1 cellular context compared by ENCODE assay signal in the genomic region with DNA sequence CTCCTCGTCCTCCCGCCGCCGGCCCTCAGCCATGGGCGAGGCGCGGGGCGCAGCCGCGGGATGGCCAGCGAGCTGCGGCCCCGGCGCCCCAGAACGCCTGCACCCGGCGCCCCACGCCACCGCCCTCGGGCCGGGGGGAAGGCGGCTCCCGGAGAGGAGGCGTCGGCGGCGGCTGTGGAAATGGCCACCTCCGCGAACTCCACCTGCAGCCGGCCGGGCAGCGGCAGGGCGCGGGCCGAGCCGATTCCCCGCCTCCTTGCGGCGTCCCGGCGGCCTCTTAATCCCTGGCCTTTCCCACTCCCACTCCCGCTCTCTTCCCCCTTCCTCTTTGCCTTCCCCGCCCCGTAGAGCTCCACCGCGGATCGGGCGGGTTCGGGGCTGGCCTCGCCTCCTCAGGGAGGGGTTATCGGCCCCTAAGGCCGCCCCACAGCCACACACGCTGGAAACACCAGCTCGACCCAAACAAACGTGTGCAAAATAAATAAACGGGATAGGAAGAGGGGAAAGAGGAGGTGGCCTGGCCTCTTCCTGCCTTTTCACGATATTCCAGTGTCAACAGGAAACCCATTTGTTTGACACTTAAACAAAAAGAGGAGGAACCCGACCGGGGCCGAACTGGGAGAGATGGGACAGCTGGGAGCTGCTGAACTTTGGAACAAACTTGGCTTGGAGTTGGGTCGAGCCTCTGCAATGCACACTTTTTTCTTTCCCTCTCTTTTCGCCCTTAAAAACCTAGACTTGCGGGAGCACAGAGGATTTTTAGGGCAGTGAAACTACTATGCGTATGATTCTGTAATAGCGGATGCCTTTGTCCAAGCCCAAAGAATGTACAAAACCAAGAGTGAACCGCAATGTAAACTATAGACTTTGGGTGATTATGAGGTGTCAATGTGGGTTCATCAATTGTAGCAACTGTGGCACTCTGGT.
A peak's percentile ranks its signal among the peaks of the same experiment; 100 is the strongest.
TF ChIP-seq lines count a peak whose summit lies in the region.

A gene with protein sequence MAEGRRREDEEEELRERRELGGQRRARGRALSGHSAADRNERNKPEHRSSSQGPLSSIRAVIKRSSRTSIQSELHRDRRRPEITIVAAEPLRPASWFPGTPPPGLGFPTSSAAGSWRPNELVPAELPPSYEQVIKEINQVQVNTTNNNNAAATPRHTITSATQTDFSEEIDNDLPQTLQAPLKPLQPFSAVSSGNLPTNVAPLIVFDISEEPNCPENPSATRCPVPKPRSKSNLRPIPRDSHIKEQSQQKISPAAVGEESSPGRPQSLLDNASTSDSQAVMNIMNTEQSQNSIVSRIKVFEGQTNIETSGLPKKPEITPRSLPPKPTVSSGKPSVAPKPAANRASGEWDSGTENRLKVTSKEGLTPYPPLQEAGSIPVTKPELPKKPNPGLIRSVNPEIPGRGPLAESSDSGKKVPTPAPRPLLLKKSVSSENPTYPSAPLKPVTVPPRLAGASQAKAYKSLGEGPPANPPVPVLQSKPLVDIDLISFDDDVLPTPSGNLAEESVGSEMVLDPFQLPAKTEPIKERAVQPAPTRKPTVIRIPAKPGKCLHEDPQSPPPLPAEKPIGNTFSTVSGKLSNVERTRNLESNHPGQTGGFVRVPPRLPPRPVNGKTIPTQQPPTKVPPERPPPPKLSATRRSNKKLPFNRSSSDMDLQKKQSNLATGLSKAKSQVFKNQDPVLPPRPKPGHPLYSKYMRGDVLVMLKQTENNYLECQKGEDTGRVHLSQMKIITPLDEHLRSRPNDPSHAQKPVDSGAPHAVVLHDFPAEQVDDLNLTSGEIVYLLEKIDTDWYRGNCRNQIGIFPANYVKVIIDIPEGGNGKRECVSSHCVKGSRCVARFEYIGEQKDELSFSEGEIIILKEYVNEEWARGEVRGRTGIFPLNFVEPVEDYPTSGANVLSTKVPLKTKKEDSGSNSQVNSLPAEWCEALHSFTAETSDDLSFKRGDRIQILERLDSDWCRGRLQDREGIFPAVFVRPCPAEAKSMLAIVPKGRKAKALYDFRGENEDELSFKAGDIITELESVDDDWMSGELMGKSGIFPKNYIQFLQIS (minus strand): TSS at position 286 of the 927 bp plus-strand sequence. CDS start 253 bp downstream, at position 33.

TF ChIP-seq in HepG2, 621 proteins besides CTCF, POLR2A, EP300 and RAD21 (continued from another document and continues in another):
- TF ChIP-seq, protein P1, sequence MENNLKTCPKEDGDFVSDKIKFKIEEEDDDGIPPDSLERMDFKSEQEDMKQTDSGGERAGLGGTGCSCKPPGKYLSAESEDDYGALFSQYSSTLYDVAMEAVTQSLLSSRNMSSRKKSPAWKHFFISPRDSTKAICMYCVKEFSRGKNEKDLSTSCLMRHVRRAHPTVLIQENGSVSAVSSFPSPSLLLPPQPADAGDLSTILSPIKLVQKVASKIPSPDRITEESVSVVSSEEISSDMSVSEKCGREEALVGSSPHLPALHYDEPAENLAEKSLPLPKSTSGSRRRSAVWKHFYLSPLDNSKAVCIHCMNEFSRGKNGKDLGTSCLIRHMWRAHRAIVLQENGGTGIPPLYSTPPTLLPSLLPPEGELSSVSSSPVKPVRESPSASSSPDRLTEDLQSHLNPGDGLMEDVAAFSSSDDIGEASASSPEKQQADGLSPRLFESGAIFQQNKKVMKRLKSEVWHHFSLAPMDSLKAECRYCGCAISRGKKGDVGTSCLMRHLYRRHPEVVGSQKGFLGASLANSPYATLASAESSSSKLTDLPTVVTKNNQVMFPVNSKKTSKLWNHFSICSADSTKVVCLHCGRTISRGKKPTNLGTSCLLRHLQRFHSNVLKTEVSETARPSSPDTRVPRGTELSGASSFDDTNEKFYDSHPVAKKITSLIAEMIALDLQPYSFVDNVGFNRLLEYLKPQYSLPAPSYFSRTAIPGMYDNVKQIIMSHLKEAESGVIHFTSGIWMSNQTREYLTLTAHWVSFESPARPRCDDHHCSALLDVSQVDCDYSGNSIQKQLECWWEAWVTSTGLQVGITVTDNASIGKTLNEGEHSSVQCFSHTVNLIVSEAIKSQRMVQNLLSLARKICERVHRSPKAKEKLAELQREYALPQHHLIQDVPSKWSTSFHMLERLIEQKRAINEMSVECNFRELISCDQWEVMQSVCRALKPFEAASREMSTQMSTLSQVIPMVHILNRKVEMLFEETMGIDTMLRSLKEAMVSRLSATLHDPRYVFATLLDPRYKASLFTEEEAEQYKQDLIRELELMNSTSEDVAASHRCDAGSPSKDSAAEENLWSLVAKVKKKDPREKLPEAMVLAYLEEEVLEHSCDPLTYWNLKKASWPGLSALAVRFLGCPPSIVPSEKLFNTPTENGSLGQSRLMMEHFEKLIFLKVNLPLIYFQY (CRISPR knock-in tag; IDR thresholded peaks at IDR 0.05; ENCODE audit: borderline replicate concordance) = peak; percentile 97
- TF ChIP-seq, protein P2, sequence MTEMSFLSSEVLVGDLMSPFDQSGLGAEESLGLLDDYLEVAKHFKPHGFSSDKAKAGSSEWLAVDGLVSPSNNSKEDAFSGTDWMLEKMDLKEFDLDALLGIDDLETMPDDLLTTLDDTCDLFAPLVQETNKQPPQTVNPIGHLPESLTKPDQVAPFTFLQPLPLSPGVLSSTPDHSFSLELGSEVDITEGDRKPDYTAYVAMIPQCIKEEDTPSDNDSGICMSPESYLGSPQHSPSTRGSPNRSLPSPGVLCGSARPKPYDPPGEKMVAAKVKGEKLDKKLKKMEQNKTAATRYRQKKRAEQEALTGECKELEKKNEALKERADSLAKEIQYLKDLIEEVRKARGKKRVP (CRISPR knock-in tag; IDR thresholded peaks at IDR 0.05) = peak in 1 of 2 experiments; percentile 30; a peak in 1 of 4 replicates
- TF ChIP-seq DMAP1 (CRISPR knock-in tag; IDR thresholded peaks at IDR 0.05) = peak; percentile 73
- TF ChIP-seq ZNF367 (CRISPR knock-in tag; IDR thresholded peaks at IDR 0.05; ENCODE audit: borderline replicate concordance) = no peak
- no peak for TF ChIP-seq NONO (IDR thresholded peaks at IDR 0.05)
- TF ChIP-seq NONO (CRISPR knock-in tag; conservative IDR thresholded peaks at IDR 0.05) = peak; percentile 93
- no peak; the same call in 1 of the 2 replicates for TF ChIP-seq NFKB2 (CRISPR knock-in tag; IDR thresholded peaks at IDR 0.05; ENCODE audit: borderline replicate concordance)
- TF ChIP-seq, protein P3, sequence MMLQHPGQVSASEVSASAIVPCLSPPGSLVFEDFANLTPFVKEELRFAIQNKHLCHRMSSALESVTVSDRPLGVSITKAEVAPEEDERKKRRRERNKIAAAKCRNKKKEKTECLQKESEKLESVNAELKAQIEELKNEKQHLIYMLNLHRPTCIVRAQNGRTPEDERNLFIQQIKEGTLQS (CRISPR knock-in tag; IDR thresholded peaks at IDR 0.05) = peak; percentile 43; the same call in 1 of the 2 replicates
- TF ChIP-seq TEAD2 (CRISPR knock-in tag; IDR thresholded peaks at IDR 0.05) = no peak
- TF ChIP-seq ZNF451 (CRISPR knock-in tag; IDR thresholded peaks at IDR 0.05) = peak; percentile 83
- 0 out of 2 replicates have a peak, but pooled peaks have one; percentile 91 for TF ChIP-seq ZNF703 (CRISPR knock-in tag; IDR thresholded peaks at IDR 0.05; ENCODE audit: borderline replicate concordance)
- TF ChIP-seq ZNF205 (CRISPR knock-in tag; IDR thresholded peaks at IDR 0.05) = no peak
- no peak for TF ChIP-seq MATR3 (CRISPR knock-in tag; IDR thresholded peaks at IDR 0.05)
- TF ChIP-seq, protein P4, sequence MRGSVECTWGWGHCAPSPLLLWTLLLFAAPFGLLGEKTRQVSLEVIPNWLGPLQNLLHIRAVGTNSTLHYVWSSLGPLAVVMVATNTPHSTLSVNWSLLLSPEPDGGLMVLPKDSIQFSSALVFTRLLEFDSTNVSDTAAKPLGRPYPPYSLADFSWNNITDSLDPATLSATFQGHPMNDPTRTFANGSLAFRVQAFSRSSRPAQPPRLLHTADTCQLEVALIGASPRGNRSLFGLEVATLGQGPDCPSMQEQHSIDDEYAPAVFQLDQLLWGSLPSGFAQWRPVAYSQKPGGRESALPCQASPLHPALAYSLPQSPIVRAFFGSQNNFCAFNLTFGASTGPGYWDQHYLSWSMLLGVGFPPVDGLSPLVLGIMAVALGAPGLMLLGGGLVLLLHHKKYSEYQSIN (CRISPR knock-in tag; IDR thresholded peaks at IDR 0.05; ENCODE audit: borderline replicate concordance) = no peak
- no peak for TF ChIP-seq ZNF616 (CRISPR knock-in tag; IDR thresholded peaks at IDR 0.05; ENCODE audit: low read depth)
- peak; percentile 77; the same call in 1 of the 2 replicates for TF ChIP-seq ZMYM3 (CRISPR knock-in tag; IDR thresholded peaks at IDR 0.05)
- TF ChIP-seq, protein P5, sequence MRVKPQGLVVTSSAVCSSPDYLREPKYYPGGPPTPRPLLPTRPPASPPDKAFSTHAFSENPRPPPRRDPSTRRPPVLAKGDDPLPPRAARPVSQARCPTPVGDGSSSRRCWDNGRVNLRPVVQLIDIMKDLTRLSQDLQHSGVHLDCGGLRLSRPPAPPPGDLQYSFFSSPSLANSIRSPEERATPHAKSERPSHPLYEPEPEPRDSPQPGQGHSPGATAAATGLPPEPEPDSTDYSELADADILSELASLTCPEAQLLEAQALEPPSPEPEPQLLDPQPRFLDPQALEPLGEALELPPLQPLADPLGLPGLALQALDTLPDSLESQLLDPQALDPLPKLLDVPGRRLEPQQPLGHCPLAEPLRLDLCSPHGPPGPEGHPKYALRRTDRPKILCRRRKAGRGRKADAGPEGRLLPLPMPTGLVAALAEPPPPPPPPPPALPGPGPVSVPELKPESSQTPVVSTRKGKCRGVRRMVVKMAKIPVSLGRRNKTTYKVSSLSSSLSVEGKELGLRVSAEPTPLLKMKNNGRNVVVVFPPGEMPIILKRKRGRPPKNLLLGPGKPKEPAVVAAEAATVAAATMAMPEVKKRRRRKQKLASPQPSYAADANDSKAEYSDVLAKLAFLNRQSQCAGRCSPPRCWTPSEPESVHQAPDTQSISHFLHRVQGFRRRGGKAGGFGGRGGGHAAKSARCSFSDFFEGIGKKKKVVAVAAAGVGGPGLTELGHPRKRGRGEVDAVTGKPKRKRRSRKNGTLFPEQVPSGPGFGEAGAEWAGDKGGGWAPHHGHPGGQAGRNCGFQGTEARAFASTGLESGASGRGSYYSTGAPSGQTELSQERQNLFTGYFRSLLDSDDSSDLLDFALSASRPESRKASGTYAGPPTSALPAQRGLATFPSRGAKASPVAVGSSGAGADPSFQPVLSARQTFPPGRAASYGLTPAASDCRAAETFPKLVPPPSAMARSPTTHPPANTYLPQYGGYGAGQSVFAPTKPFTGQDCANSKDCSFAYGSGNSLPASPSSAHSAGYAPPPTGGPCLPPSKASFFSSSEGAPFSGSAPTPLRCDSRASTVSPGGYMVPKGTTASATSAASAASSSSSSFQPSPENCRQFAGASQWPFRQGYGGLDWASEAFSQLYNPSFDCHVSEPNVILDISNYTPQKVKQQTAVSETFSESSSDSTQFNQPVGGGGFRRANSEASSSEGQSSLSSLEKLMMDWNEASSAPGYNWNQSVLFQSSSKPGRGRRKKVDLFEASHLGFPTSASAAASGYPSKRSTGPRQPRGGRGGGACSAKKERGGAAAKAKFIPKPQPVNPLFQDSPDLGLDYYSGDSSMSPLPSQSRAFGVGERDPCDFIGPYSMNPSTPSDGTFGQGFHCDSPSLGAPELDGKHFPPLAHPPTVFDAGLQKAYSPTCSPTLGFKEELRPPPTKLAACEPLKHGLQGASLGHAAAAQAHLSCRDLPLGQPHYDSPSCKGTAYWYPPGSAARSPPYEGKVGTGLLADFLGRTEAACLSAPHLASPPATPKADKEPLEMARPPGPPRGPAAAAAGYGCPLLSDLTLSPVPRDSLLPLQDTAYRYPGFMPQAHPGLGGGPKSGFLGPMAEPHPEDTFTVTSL (CRISPR knock-in tag; IDR thresholded peaks at IDR 0.05; ENCODE audit: borderline replicate concordance) = peak; percentile 97; the same call in 1 of the 2 replicates
- TF ChIP-seq SKIL (CRISPR knock-in tag; IDR thresholded peaks at IDR 0.05; ENCODE audit: borderline replicate concordance) = peak; percentile 93; the same call in 1 of the 2 replicates
- peak; percentile 2; the same call in 1 of the 2 replicates for TF ChIP-seq SRF (IDR thresholded peaks at IDR 0.05; ENCODE audit: low read depth, low read length)
- peak; percentile 89 for TF ChIP-seq MAX (IDR thresholded peaks at IDR 0.05)
- TF ChIP-seq PBX2 (CRISPR knock-in tag; IDR thresholded peaks at IDR 0.05) = 0 out of 2 replicates have a peak, but pooled peaks have one; percentile 6
- peak; percentile 63 for TF ChIP-seq E2F1 (CRISPR knock-in tag; IDR thresholded peaks at IDR 0.05)
- peak; percentile 67; the same call in 1 of the 2 replicates for TF ChIP-seq DNMT3B (CRISPR knock-in tag; conservative IDR thresholded peaks at IDR 0.05)
- TF ChIP-seq FOXP1 (IDR thresholded peaks at IDR 0.05) = peak; percentile 31; the same call in 1 of the 2 replicates
- TF ChIP-seq FOXP1 (CRISPR knock-in tag; IDR thresholded peaks at IDR 0.05) = peak; percentile 94
- no peak for TF ChIP-seq ZBTB42 (CRISPR knock-in tag; IDR thresholded peaks at IDR 0.05)
- TF ChIP-seq ZNF121 (CRISPR knock-in tag; IDR thresholded peaks at IDR 0.05) = peak; percentile 81
- peak; percentile 97 for TF ChIP-seq ZNF878 (CRISPR knock-in tag; IDR thresholded peaks at IDR 0.05)
- no peak for TF ChIP-seq KDM4B (CRISPR knock-in tag; IDR thresholded peaks at IDR 0.05)
- TF ChIP-seq ZNF24 (IDR thresholded peaks at IDR 0.05) = no peak
- no peak for TF ChIP-seq FOXM1 (CRISPR knock-in tag; IDR thresholded peaks at IDR 0.05)
